ENCODE assay signal across 1 cellular context in genomic region chr3:152835311-152836102, GRCh38.
TF ChIP-seq lines count a peak whose summit lies in the region.

No MANE protein-coding gene starts in this region.

TF ChIP-seq in GM12878, 131 proteins besides CTCF, POLR2A, EP300 and RAD21 (continued from another document and continues in another):
- no peak for TF ChIP-seq ZNF592 (IDR thresholded peaks at IDR 0.05)
- no peak for TF ChIP-seq ELK1 (IDR thresholded peaks at IDR 0.05; ENCODE audit: low read depth, low read length)
- TF ChIP-seq FOS (IDR thresholded peaks at IDR 0.05; ENCODE audit: borderline replicate concordance, extremely low read depth, insufficient read length): no peak
- TF ChIP-seq FOXK2 (IDR thresholded peaks at IDR 0.05): no peak
- TF ChIP-seq GATAD2B (conservative IDR thresholded peaks at IDR 0.05; ENCODE audit: low read depth): no peak
- no peak for TF ChIP-seq TCF12 (IDR thresholded peaks at IDR 0.05; ENCODE audit: low read depth, low read length)
- no peak for TF ChIP-seq POLR2AphosphoS2 (IDR thresholded peaks at IDR 0.05; ENCODE audit: low read depth, low read length)
- no peak for TF ChIP-seq POLR2AphosphoS5 (IDR thresholded peaks at IDR 0.05; ENCODE audit: low read length)
- no peak for TF ChIP-seq RUNX3 (IDR thresholded peaks at IDR 0.05; ENCODE audit: low read length)
- TF ChIP-seq ZBTB33 (IDR thresholded peaks at IDR 0.05): no peak
- TF ChIP-seq JUND (IDR thresholded peaks at IDR 0.05; ENCODE audit: low read depth, low read length): no peak
- no peak for TF ChIP-seq ZNF687 (IDR thresholded peaks at IDR 0.05)
- no peak for TF ChIP-seq ZZZ3 (IDR thresholded peaks at IDR 0.05; ENCODE audit: control insufficient read depth, insufficient read length, low read depth)
- TF ChIP-seq ETV6 (conservative IDR thresholded peaks at IDR 0.05 in 1 of 2, IDR thresholded peaks at IDR 0.05 in 1 of 2; ENCODE audit: borderline replicate concordance in 1 of 2, low read depth in 1 of 2): no peak
- TF ChIP-seq EGR1 (IDR thresholded peaks at IDR 0.05; ENCODE audit: borderline replicate concordance in 1 of 2, low read depth in 2 of 2, low read length in 2 of 2): 0 out of 3 replicates have a peak, but pooled peaks of 1 of the 2 experiments have one; percentile 27
- TF ChIP-seq E4F1 (IDR thresholded peaks at IDR 0.05; ENCODE audit: borderline replicate concordance, partially characterized antibody): no peak
- TF ChIP-seq ESRRA (IDR thresholded peaks at IDR 0.05; ENCODE audit: low read length): no peak
- TF ChIP-seq NFYA (IDR thresholded peaks at IDR 0.05; ENCODE audit: borderline replicate concordance, low read depth, low read length): no peak
- TF ChIP-seq SUPT20H (IDR thresholded peaks at IDR 0.05; ENCODE audit: borderline replicate concordance, control insufficient read depth, low read depth, low read length): no peak
- no peak for TF ChIP-seq ZNF217 (IDR thresholded peaks at IDR 0.05)
- no peak for TF ChIP-seq HSF1 (IDR thresholded peaks at IDR 0.05; ENCODE audit: low read depth, low read length)
- no peak for TF ChIP-seq ZBED1 (IDR thresholded peaks at IDR 0.05; ENCODE audit: borderline replicate concordance)
- TF ChIP-seq SMC3 (IDR thresholded peaks at IDR 0.05; ENCODE audit: borderline replicate concordance, low read length): peak; percentile 24; the same call in 1 of the 2 replicates
- no peak for TF ChIP-seq EZH2 (IDR thresholded peaks at IDR 0.05; ENCODE audit: borderline replicate concordance, control insufficient read depth, low read depth, low read length)
- TF ChIP-seq CBFB (IDR thresholded peaks at IDR 0.05; ENCODE audit: low read depth): no peak
- TF ChIP-seq KAT2A (conservative IDR thresholded peaks at IDR 0.05; ENCODE audit: control insufficient read depth, low read depth, low read length): no peak
- no peak for TF ChIP-seq CBX3 (IDR thresholded peaks at IDR 0.05; ENCODE audit: borderline replicate concordance, low read depth)
- no peak for TF ChIP-seq SMAD1 (IDR thresholded peaks at IDR 0.05; ENCODE audit: low read depth, partially characterized antibody)
- no peak for TF ChIP-seq NRF1 (conservative IDR thresholded peaks at IDR 0.05; ENCODE audit: low read depth, low read length)
- no peak for TF ChIP-seq BRCA1 (IDR thresholded peaks at IDR 0.05; ENCODE audit: low read depth, low read length)
- TF ChIP-seq USF2 (IDR thresholded peaks at IDR 0.05; ENCODE audit: borderline replicate concordance, low read depth, low read length): no peak
- no peak for TF ChIP-seq MYB (IDR thresholded peaks at IDR 0.05; ENCODE audit: borderline replicate concordance, low read depth, low read length)
- TF ChIP-seq YBX1 (IDR thresholded peaks at IDR 0.05): no peak
- TF ChIP-seq MTA3 (IDR thresholded peaks at IDR 0.05; ENCODE audit: borderline replicate concordance, low read length): no peak
- no peak for TF ChIP-seq HDGF (IDR thresholded peaks at IDR 0.05)
- no peak for TF ChIP-seq ATF7 (IDR thresholded peaks at IDR 0.05; ENCODE audit: low read depth)
- TF ChIP-seq TAF1 (IDR thresholded peaks at IDR 0.05; ENCODE audit: borderline replicate concordance, low read depth, low read length): 0 out of 2 replicates have a peak, but pooled peaks have one; percentile 49
- TF ChIP-seq SMAD5 (IDR thresholded peaks at IDR 0.05; ENCODE audit: low read depth): no peak
- no peak for TF ChIP-seq PKNOX1 (IDR thresholded peaks at IDR 0.05)
- TF ChIP-seq BCL11A (IDR thresholded peaks at IDR 0.05; ENCODE audit: low read depth, low read length): no peak
- TF ChIP-seq CEBPZ (IDR thresholded peaks at IDR 0.05; ENCODE audit: low read depth, low read length): no peak
